ENCODE assay signal across 8 cellular contexts in genomic region chr17:77425791-77426641, GRCh38.
DNase-seq lines count a peak whose midpoint lies in the region; ATAC-seq and TF ChIP-seq lines count a peak whose summit lies in the region.

No MANE protein-coding gene starts in this region.

- H3K9me2 ChIP-seq in MM.1S (replicated peaks; ENCODE audit: insufficient read depth, low read length) = no peaks in the 10 kb centered on the region

- H3K4me1 Mint-ChIP-seq in brain = peaks cover 86% of the 10 kb centered on the region

- H4K20me1 ChIP-seq in MM.1S (ENCODE audit: insufficient read depth, low read length) = no peaks in the 10 kb centered on the region

- H3K27me3 ChIP-seq in liver (ENCODE audit: control insufficient read depth in 4 of 4, insufficient read depth in 4 of 4, low read length in 3 of 4) = no peaks in the 10 kb centered on the region
- H3K27me3 ChIP-seq in tibial artery = no peaks in the 10 kb centered on the region
- H3K27me3 ChIP-seq in MM.1S (replicated peaks; ENCODE audit: insufficient read depth, low read length) = no peaks in the 10 kb centered on the region

- no peak overlapping the region for H3K4me2 ChIP-seq in MM.1S (ENCODE audit: low read depth, low read length)

- DNase-seq in AG20443 (ENCODE audit: low spot score) = peak; percentile 53
- peak; percentile 46 for DNase-seq in NCI-H1694 (lab: John Stamatoyannopoulos, UW)
- DNase-seq in tibial artery = peak in 1 of 2 donors; percentile 80
- DNase-seq in MM.1S = no peak
- no peak for DNase-seq in anterior cingulate cortex (lab: John Stamatoyannopoulos, UW)

- H3K9ac ChIP-seq in liver (ENCODE audit: low read depth in 1 of 2, low read length in 2 of 2) (no peak overlapping the region), MM.1S (ENCODE audit: low read length) (no peak overlapping the region)

- H3K4me3 ChIP-seq in liver (ENCODE audit: low read depth in 1 of 3, low read length in 3 of 3) (no peak overlapping the region), tibial artery (no peak overlapping the region), MM.1S (ENCODE audit: low read length) (no peak overlapping the region)

- no peaks in the 10 kb centered on the region for H3F3A ChIP-seq in MM.1S (ENCODE audit: insufficient read depth, low read length)

- H3K27ac ChIP-seq in liver (ENCODE audit: low read depth in 1 of 2, low read length in 2 of 2) (peak overlapping the region; percentile 70 to 91), tibial artery (peak overlapping the region; percentile 82 to 87), MM.1S (ENCODE audit: low read length) (no peak overlapping the region)

- H3K9me3 ChIP-seq in liver (ENCODE audit: control insufficient read depth in 4 of 4, low read length in 3 of 4) (no peaks in the 10 kb centered on the region), tibial artery (no peaks in the 10 kb centered on the region), MM.1S (replicated peaks; ENCODE audit: insufficient read depth, low read length) (no peaks in the 10 kb centered on the region)

- intact Hi-C loops in tibial artery (cut with DNase I; ENCODE audit: low total_unique reads) = loop anchor here (5.0 kb wide), 2 partner anchors 54 to 99 kb away; no protein-coding TSS in a partner anchor

- no peaks in the 10 kb centered on the region for H3K9me3 Mint-ChIP-seq in brain

- H3K27ac Mint-ChIP-seq in brain = peak overlapping the region; percentile 81 to 93 (median 89)

- WGBS in liver = 81% methylated on average over 23 of the region's 23 CpGs

- H2AFZ ChIP-seq in MM.1S (ENCODE audit: low read length) = no peak overlapping the region

- TF ChIP-seq RAD21 in liver (IDR thresholded peaks at IDR 0.05) = no peak

- ATAC-seq in HG03095 (IDR thresholded peaks at IDR 0.05; ENCODE audit: unreplicated experiment) = no peak

- no peak for TF ChIP-seq CTCF in brain (conservative IDR thresholded peaks at IDR 0.05)
- TF ChIP-seq CTCF in liver (IDR thresholded peaks at IDR 0.05; ENCODE audit: low read depth, low read length, missing input control) = no peak
- no peak for TF ChIP-seq CTCF in tibial artery (IDR thresholded peaks at IDR 0.05)
- TF ChIP-seq CTCF in MM.1S (IDR thresholded peaks at IDR 0.05; ENCODE audit: low read length) = no peak

- peaks cover 5% of the 10 kb centered on the region for H3K36me3 Mint-ChIP-seq in brain

- peaks cover 92% of the 10 kb centered on the region for H3K79me2 ChIP-seq in MM.1S (ENCODE audit: low read length)

- peaks cover 28 to 86% (median 66%) of the 10 kb centered on the region in 4 donors for H3K4me1 ChIP-seq in liver (ENCODE audit: control insufficient read depth in 4 of 4, insufficient read depth in 4 of 4, low read length in 3 of 4)
- H3K4me1 ChIP-seq in tibial artery = peaks cover 10 to 100% (median 94%) of the 10 kb centered on the region in 4 donors
- H3K4me1 ChIP-seq in MM.1S (ENCODE audit: low read length) = no peaks in the 10 kb centered on the region

- H3K4me3 Mint-ChIP-seq in brain = no peak overlapping the region

- H3K27me3 Mint-ChIP-seq in brain = no peaks in the 10 kb centered on the region

- no peaks in the 10 kb centered on the region for H3K36me3 ChIP-seq in liver (ENCODE audit: control insufficient read depth in 4 of 4, insufficient read depth in 3 of 4, low read depth in 1 of 4, low read length in 3 of 4)
- H3K36me3 ChIP-seq in tibial artery = no peaks in the 10 kb centered on the region
- H3K36me3 ChIP-seq in MM.1S (replicated peaks; ENCODE audit: insufficient read depth, low read length) = no peaks in the 10 kb centered on the region

TF ChIP-seq in liver, 16 proteins besides CTCF, POLR2A, EP300 and RAD21:
- TF ChIP-seq RXRA (IDR thresholded peaks at IDR 0.05) (no peak), NR2F2 (IDR thresholded peaks at IDR 0.05) (no peak)

Comparison
In these comparisons a context has a peak if more than half of its experiments do, and no peak if none do; other contexts are left out.
1. DNase-seq: peak in AG20443 (single experiment) and NCI-H1694 (single experiment); none in MM.1S (single experiment) and anterior cingulate cortex (0 of 58).